Comparison of ENCODE assay signal across 23 cellular contexts in genomic region chr1:231165371-231165770, GRCh38. TPM values are rescaled to one million over a fixed set of nuclear protein-coding genes. Genes with fewer than 3 reads are reported as not detected.
A peak's percentile ranks its signal among the peaks of the same experiment; 100 is the strongest.
DNase-seq lines count a peak whose midpoint lies in the region; ATAC-seq and TF ChIP-seq lines count a peak whose summit lies in the region.
"Had no signal": no experiment of that assay in that cellular context is flagged by ENCODE, and none has a peak within 500 bp of the region (broad histone marks: within the 10 kb centered on the region; RNA-seq: fewer than 3 reads in every experiment).

No MANE protein-coding gene starts in this region.

- H2BK15ac ChIP-seq in mesendoderm (replicated peaks; ENCODE audit: low read depth): no peak overlapping the region

- H3K27me3 ChIP-seq in mesendoderm (ENCODE audit: insufficient read depth, low read length, poor library complexity): peaks cover 29% of the 10 kb centered on the region

- H3K4me3 ChIP-seq in AG10803 (ENCODE audit: low read length) (no peak overlapping the region), mesendoderm (ENCODE audit: low read length) (no peak overlapping the region)
- H3K4me3 ChIP-seq: BLaER1 treated with 17β-estradiol and CSF1 and Interleukin-3, amounts not matched to agents 10 nM and 100 nM had no signal

- H3K4ac ChIP-seq in mesendoderm (ENCODE audit: low read depth, low read length): no peak overlapping the region

- TF ChIP-seq CTCF in AG10803 (conservative IDR thresholded peaks at IDR 0.05; ENCODE audit: low read length): no peak

- H4K8ac ChIP-seq in mesendoderm (ENCODE audit: low read depth, low read length): no peak overlapping the region

- DNase-seq in AG10803 (ENCODE audit: low read depth): peak; percentile 14
- DNase-seq in LHCN-M2 (ENCODE audit: low read depth): peak; percentile 7
- peak; percentile 62 for DNase-seq in cerebellar cortex (ENCODE audit: low spot score)
- DNase-seq in kidney tubule cell (ENCODE audit: low spot score): peak; percentile 24
- no peak for DNase-seq in hypothalamus (lab: John Stamatoyannopoulos, UW)
- no peak for DNase-seq in NCI-H2171 (lab: John Stamatoyannopoulos, UW)
- no peak for DNase-seq in mesendoderm
- DNase-seq: activated CD4-positive, CD25-positive, alpha-beta regulatory T cell treated with anti-CD3 and anti-CD28 coated beads, Interleukin-2, amount 50 U/mL, for 72 hours; activated naive CD4-positive, alpha-beta T cell treated with Interleukin-2 at 50 U/mL for 16 hours; activated T-cell treated with anti-CD3 and anti-CD28 coated beads, Interleukin-2, amount 50 U/mL, for 4 hours; amygdala; Caco-2; central memory CD4-positive, alpha-beta T cell; effector CD4-positive, alpha-beta T cell; H7; naive thymus-derived CD4-positive, alpha-beta T cell; posterior cingulate gyrus; SHP77 had no signal

- ATAC-seq in GM18502 (IDR thresholded peaks at IDR 0.05; ENCODE audit: poor library complexity, unreplicated experiment): no peak
- ATAC-seq: activated T-cell treated with anti-CD3 and anti-CD28 coated beads, Interleukin-2, amount 50 U/mL, for 4 hours; left lobe of liver; naive thymus-derived CD4-positive, alpha-beta T cell had no signal

- no peak overlapping the region for H3K56ac ChIP-seq in mesendoderm (ENCODE audit: low read length)

- no peak overlapping the region for H4K5ac ChIP-seq in mesendoderm (ENCODE audit: low read length)

- no peak overlapping the region for H3K9ac ChIP-seq in mesendoderm (ENCODE audit: low read length)
- H3K9ac ChIP-seq: BLaER1 treated with 17β-estradiol and CSF1 and Interleukin-3, amounts not matched to agents 10 nM and 100 nM had no signal

- no peak overlapping the region for H3K4me2 ChIP-seq in mesendoderm (ENCODE audit: low read length)

- no peak overlapping the region for H3K18ac ChIP-seq in mesendoderm (ENCODE audit: low read length)

- H3K79me1 ChIP-seq in mesendoderm (ENCODE audit: low read length): no peaks in the 10 kb centered on the region

- no peak overlapping the region for H3K27ac ChIP-seq in mesendoderm (ENCODE audit: low read depth, low read length)
- H3K27ac ChIP-seq: BLaER1 treated with 17β-estradiol and CSF1 and Interleukin-3, amounts not matched to agents 10 nM and 100 nM; HL-60 had no signal

- no peak overlapping the region for H2AK5ac ChIP-seq in mesendoderm (ENCODE audit: low read length)

- H3K79me2 ChIP-seq in mesendoderm (ENCODE audit: control insufficient read depth, insufficient read depth, low read length): no peaks in the 10 kb centered on the region

- no peaks in the 10 kb centered on the region for H3K4me1 ChIP-seq in mesendoderm (ENCODE audit: control insufficient read depth, low read depth, low read length)
- H3K4me1 ChIP-seq: Caco-2 had no signal

- H2BK120ac ChIP-seq in mesendoderm (ENCODE audit: low read depth, low read length): no peak overlapping the region

- no CpG with 5 or more reads among the region's 1 CpG for whole genome bisulfite sequencing in mesendoderm (ENCODE audit: extremely low coverage, insufficient coverage, low lambda C conversion rate)

- no peaks in the 10 kb centered on the region for H3K36me3 ChIP-seq in mesendoderm (ENCODE audit: control insufficient read depth, insufficient read depth, low read length)
- H3K36me3 ChIP-seq: BLaER1 treated with 17β-estradiol and CSF1 and Interleukin-3, amounts not matched to agents 10 nM and 100 nM had no signal

- H2BK5ac ChIP-seq in mesendoderm (ENCODE audit: low read length): no peak overlapping the region

- H3K23ac ChIP-seq in mesendoderm (ENCODE audit: low read length): no peak overlapping the region

RNA-seq across cellular contexts. Expression of gene TRIM67, which starts 3.5 kb away (rescaled TPM):
- total RNA-seq in LHCN-M2 (2014; rRNA removed): not detected in 2 replicates
- polyA plus RNA-seq in LHCN-M2 (2012): not detected
- polyA plus RNA-seq in mesendoderm (2013, experiment 1 of 2): under 0.01 TPM
- polyA plus RNA-seq in mesendoderm (2013, experiment 2 of 2): not detected
- total RNA-seq: activated CD8-positive, alpha-beta memory T cell treated with anti-CD3 and anti-CD28 coated beads for 36 hours; activated T-cell treated with anti-CD3 and anti-CD28 coated beads, Interleukin-2, amount 50 U/mL, for 4 hours; H7 had no signal
- polyA plus RNA-seq: naive thymus-derived CD4-positive, alpha-beta T cell had no signal

Comparison
In these comparisons a context has a peak if more than half of its experiments do, and no peak if none do; other contexts are left out.
1. DNase-seq: peak in AG10803 (single experiment), LHCN-M2 (single experiment), cerebellar cortex (single experiment) and kidney tubule cell (single experiment); none in hypothalamus (0 of 51), NCI-H2171 (single experiment) and mesendoderm (single experiment).